ENCODE assay signal across 16 cellular contexts in genomic region chr2:151728736-151729415, GRCh38. TPM values are rescaled to one million over a fixed set of nuclear protein-coding genes. Genes with fewer than 3 reads are reported as not detected.
DNase-seq lines count a peak whose midpoint lies in the region; ATAC-seq lines count a peak whose summit lies in the region.
"Had no signal": no experiment of that assay in that cellular context is flagged by ENCODE, and none has a peak within 500 bp of the region (broad histone marks: within the 10 kb centered on the region; RNA-seq: fewer than 3 reads in every experiment).

No MANE protein-coding gene starts in this region.

- DNase-seq in DMS 273 (lab: John Stamatoyannopoulos, UW; ENCODE audit: unreplicated experiment) (peak; percentile 21), DMS 273 treated with DMSO at 0.1 percent for 48 hours (lab: John Stamatoyannopoulos, UW) (no peak), cerebellum (ENCODE audit: low spot score) (peak; percentile 23), renal cortical epithelial cell (ENCODE audit: low read depth) (peak; percentile 53), kidney glomerular epithelial cell (lab: John Stamatoyannopoulos, UW) (no peak), mesenteric fat pad (ENCODE audit: low spot score) (no peak), NCI-H69 (lab: John Stamatoyannopoulos, UW) (no peak)
- DNase-seq: activated CD4-positive, alpha-beta T cell treated with anti-CD3 and anti-CD28 coated beads, Interleukin-2, amount 10 ng/mL, durations not matched to agents 7 days and 5 days; activated T-cell treated with anti-CD3 and anti-CD28 coated beads, Interleukin-2, amount 50 U/mL, for 72 hours; CD8-positive, alpha-beta memory T cell; left ventricle myocardium superior; natural killer cell; Right ventricle myocardium superior; T-helper 2 cell had no signal

- peak; percentile 56 for ATAC-seq in HG02981 (IDR thresholded peaks at IDR 0.05; ENCODE audit: unreplicated experiment)
- ATAC-seq: activated T-cell treated with anti-CD3 and anti-CD28 coated beads, Interleukin-2, amount 50 U/mL, for 72 hours; left ventricle myocardium superior; natural killer cell; sciatic nerve had no signal

RNA-seq across cellular contexts. Expression of gene NEB, which starts 5.4 kb away (rescaled TPM):
- total RNA-seq in cerebellum (3.9 TPM), renal cortical epithelial cell (under 0.01 and 1.2 TPM in 2 replicates), mesenteric fat pad (0.64 TPM)

Comparison
In these comparisons a context has a peak if more than half of its experiments do, and no peak if none do; other contexts are left out.
1. DNase-seq: peak in DMS 273 (single experiment), cerebellum (single experiment) and renal cortical epithelial cell (single experiment); none in DMS 273 treated with DMSO at 0.1 percent for 48 hours (single experiment), kidney glomerular epithelial cell (single experiment), mesenteric fat pad (single experiment) and NCI-H69 (single experiment).